Comparison of ENCODE assay signal across 28 cellular contexts in genomic region chr13:93765056-93765455, GRCh38.
DNase-seq lines count a peak whose midpoint lies in the region; ATAC-seq, FAIRE-seq and TF ChIP-seq lines count a peak whose summit lies in the region.
"Had no signal": no experiment of that assay in that cellular context is flagged by ENCODE, and none has a peak within 500 bp of the region (broad histone marks: within the 10 kb centered on the region; RNA-seq: fewer than 3 reads in every experiment).

No MANE protein-coding gene starts in this region.

- H3K27me3 Mint-ChIP-seq in astrocyte (ENCODE audit: low read depth, unreplicated experiment) (no peaks in the 10 kb centered on the region), mesothelial cell of epicardium (ENCODE audit: low read depth) (no peaks in the 10 kb centered on the region), GM23338 (ENCODE audit: insufficient read depth, low read depth, poor library complexity) (peaks cover 2% of the 10 kb centered on the region)
- H3K27me3 Mint-ChIP-seq: CD4-positive, alpha-beta T cell; CD8-positive, alpha-beta memory T cell had no signal

- H2AFZ ChIP-seq in astrocyte (ENCODE audit: low read depth, low read length) = no peak overlapping the region
- no peak overlapping the region for H2AFZ ChIP-seq in GM23338
- H2AFZ ChIP-seq: GM23248 had no signal

- H3K4me3 ChIP-seq in HEK293 (ENCODE audit: low read depth, low read length) = no peak overlapping the region
- H3K4me3 ChIP-seq in astrocyte (ENCODE audit: insufficient read depth, low read depth, low read length) = no peak overlapping the region
- H3K4me3 ChIP-seq in fibroblast of the aortic adventitia (ENCODE audit: low read depth, low read length) = no peak overlapping the region
- no peak overlapping the region for H3K4me3 ChIP-seq in right atrium auricular region
- no peak overlapping the region for H3K4me3 ChIP-seq in GM23338
- H3K4me3 ChIP-seq: A549; BLaER1 treated with 17β-estradiol and CSF1 and Interleukin-3, amounts not matched to agents 10 nM and 100 nM; GM12878; GM23248 had no signal

- no peak overlapping the region for H3K9ac ChIP-seq in astrocyte (ENCODE audit: low read length)
- H3K9ac ChIP-seq: BLaER1 treated with 17β-estradiol and CSF1 and Interleukin-3, amounts not matched to agents 10 nM and 100 nM; GM23248 had no signal

- H3K79me2 ChIP-seq in astrocyte (ENCODE audit: insufficient read depth, low read length) (no peaks in the 10 kb centered on the region), GM23338 (replicated peaks; ENCODE audit: insufficient read depth) (no peaks in the 10 kb centered on the region; the same call in 1 of the 2 replicates)

- peaks cover 12% of the 10 kb centered on the region for H3K4me1 Mint-ChIP-seq in astrocyte (ENCODE audit: low read depth, unreplicated experiment)
- peaks cover 31% of the 10 kb centered on the region for H3K4me1 Mint-ChIP-seq in mesothelial cell of epicardium
- H3K4me1 Mint-ChIP-seq in GM23338 = peaks cover 3% of the 10 kb centered on the region; the same call in 2 of the 3 replicates
- H3K4me1 Mint-ChIP-seq: CD14-positive monocyte; CD8-positive, alpha-beta memory T cell had no signal

- TF ChIP-seq CTCF in HEK293 (tag by site-specific recombination; IDR thresholded peaks at IDR 0.05) (no peak), astrocyte (IDR thresholded peaks at IDR 0.05; ENCODE audit: insufficient read depth, low read depth, low read length) (no peak), fibroblast of the aortic adventitia (IDR thresholded peaks at IDR 0.05; ENCODE audit: insufficient read depth, low read length) (no peak), mesothelial cell of epicardium (IDR thresholded peaks at IDR 0.05; ENCODE audit: unreplicated experiment) (no peak), right atrium auricular region (IDR thresholded peaks at IDR 0.05) (no peak), GM23338 (conservative IDR thresholded peaks at IDR 0.05; ENCODE audit: low read depth in 2 of 2) (no peak)

- no peak overlapping the region for H3K27ac ChIP-seq in HEK293 (ENCODE audit: extremely low read depth, low read depth, low read length)
- no peak overlapping the region for H3K27ac ChIP-seq in astrocyte (ENCODE audit: low read depth, low read length)
- H3K27ac ChIP-seq in right atrium auricular region = no peak overlapping the region
- no peak overlapping the region for H3K27ac ChIP-seq in GM23338 (ENCODE audit: low read depth)
- H3K27ac ChIP-seq: A549; BLaER1 treated with 17β-estradiol and CSF1 and Interleukin-3, amounts not matched to agents 10 nM and 100 nM; GM23248 had no signal

- DNase-seq in astrocyte (ENCODE audit: low read depth) = peak; percentile 31
- peak; percentile 69 for DNase-seq in fibroblast of the aortic adventitia (ENCODE audit: low read depth)
- DNase-seq in mesothelial cell of epicardium (ENCODE audit: low spot score in 2 of 2, unreplicated experiment in 2 of 2) = no peak
- no peak for DNase-seq in right atrium auricular region (ENCODE audit: low spot score)
- no peak for DNase-seq in foreskin melanocyte
- DNase-seq in hepatic stellate cell (ENCODE audit: low spot score) = no peak
- no peak for DNase-seq in GM23338 (ENCODE audit: low spot score)
- DNase-seq: 8988T; ACHN; AML-193; BE2C; CD4-positive, alpha-beta T cell; CD8-positive, alpha-beta memory T cell; DMS 273 treated with DMSO at 0.1 percent for 48 hours; DMS79; EL; GDM1; GM23248; H9; HFFc6 had no signal

- H3K9me2 ChIP-seq in GM23338 (ENCODE audit: insufficient read depth) = no peaks in the 10 kb centered on the region

- POLR2A ChIA-PET in HEK293 (lab: Yijun Ruan, JAX) = no interaction called here

- H3K36me3 ChIP-seq in HEK293 (ENCODE audit: control insufficient read depth in 2 of 2, insufficient read depth in 1 of 2, low read length in 2 of 2) (no peaks in the 10 kb centered on the region), astrocyte (ENCODE audit: insufficient read depth, low read length) (no peaks in the 10 kb centered on the region), right atrium auricular region (no peaks in the 10 kb centered on the region), GM23338 (ENCODE audit: insufficient read depth) (no peaks in the 10 kb centered on the region)
- H3K36me3 ChIP-seq: BE2C; BLaER1 treated with 17β-estradiol and CSF1 and Interleukin-3, amounts not matched to agents 10 nM and 100 nM had no signal

- no peaks in the 10 kb centered on the region for H3K27me3 ChIP-seq in astrocyte (ENCODE audit: insufficient read depth, low read length)
- no peaks in the 10 kb centered on the region for H3K27me3 ChIP-seq in right atrium auricular region
- no peaks in the 10 kb centered on the region for H3K27me3 ChIP-seq in GM23338 (ENCODE audit: insufficient read depth)
- H3K27me3 ChIP-seq: BE2C; BLaER1 treated with 17β-estradiol and CSF1 and Interleukin-3, amounts not matched to agents 10 nM and 100 nM had no signal

- H3K4me2 ChIP-seq in astrocyte (ENCODE audit: low read length) = no peak overlapping the region
- no peak overlapping the region for H3K4me2 ChIP-seq in GM23338
- H3K4me2 ChIP-seq: A549; BLaER1 treated with 17β-estradiol and CSF1 and Interleukin-3, amounts not matched to agents 10 nM and 100 nM had no signal

- H3K9me3 Mint-ChIP-seq in astrocyte (ENCODE audit: unreplicated experiment) (peaks cover 3% of the 10 kb centered on the region), mesothelial cell of epicardium (peaks cover 9% of the 10 kb centered on the region), GM23338 (peaks cover 22% of the 10 kb centered on the region)
- H3K9me3 Mint-ChIP-seq: CD4-positive, alpha-beta T cell; HFFc6 had no signal

- H3K4me3 Mint-ChIP-seq in astrocyte (ENCODE audit: unreplicated experiment) (no peak overlapping the region), mesothelial cell of epicardium (no peak overlapping the region), GM23338 (no peak overlapping the region)
- H3K4me3 Mint-ChIP-seq: CD14-positive monocyte; CD4-positive, alpha-beta T cell; CD8-positive, alpha-beta memory T cell; H9; HFFc6 had no signal

- H3F3A ChIP-seq in GM23338 (replicated peaks; ENCODE audit: low read depth) = no peaks in the 10 kb centered on the region

- H4K20me1 ChIP-seq in astrocyte (ENCODE audit: insufficient read depth, low read length) = no peaks in the 10 kb centered on the region
- H4K20me1 ChIP-seq in GM23338 (replicated peaks; ENCODE audit: insufficient read depth) = no peaks in the 10 kb centered on the region
- H4K20me1 ChIP-seq: BLaER1 treated with 17β-estradiol and CSF1 and Interleukin-3, amounts not matched to agents 10 nM and 100 nM had no signal

- no peak for ATAC-seq in GM23338
- ATAC-seq: A549, GM12878, HCT116 had no signal

- H3K4me1 ChIP-seq in HEK293 (ENCODE audit: control insufficient read depth, insufficient read depth, low read length) (no peaks in the 10 kb centered on the region), astrocyte (ENCODE audit: insufficient read depth, low read length) (no peaks in the 10 kb centered on the region), right atrium auricular region (peaks cover 0 to 13% of the 10 kb centered on the region in 2 donors), GM23338 (ENCODE audit: insufficient read depth) (0 out of 2 replicates have a peak, but pooled peaks cover 5% of the 10 kb centered on the region)
- H3K4me1 ChIP-seq: BE2C; BLaER1 treated with 17β-estradiol and CSF1 and Interleukin-3, amounts not matched to agents 10 nM and 100 nM had no signal

- H3K9me3 ChIP-seq in HEK293 (ENCODE audit: control insufficient read depth, insufficient read depth, low read depth, low read length) (no peaks in the 10 kb centered on the region), astrocyte (ENCODE audit: insufficient read depth, low read depth, low read length) (no peaks in the 10 kb centered on the region), right atrium auricular region (no peaks in the 10 kb centered on the region)
- H3K9me3 ChIP-seq: A549; BE2C; BLaER1 treated with 17β-estradiol and CSF1 and Interleukin-3, amounts not matched to agents 10 nM and 100 nM had no signal

- no peak for FAIRE-seq in astrocyte (lab: Jason Lieb, UNC)
- FAIRE-seq: A549, D721Med, GM12878, GM19239 had no signal

- H3K36me3 Mint-ChIP-seq in astrocyte (ENCODE audit: low read depth, unreplicated experiment) = peaks cover 2% of the 10 kb centered on the region
- H3K36me3 Mint-ChIP-seq in mesothelial cell of epicardium = peaks cover 6% of the 10 kb centered on the region
- peaks cover 19% of the 10 kb centered on the region; the same call in 2 of the 3 replicates for H3K36me3 Mint-ChIP-seq in GM23338 (ENCODE audit: low read depth)
- H3K36me3 Mint-ChIP-seq: CD14-positive monocyte; CD8-positive, alpha-beta memory T cell had no signal

- CTCF ChIA-PET in HEK293 (lab: Yijun Ruan, JAX) = no interaction called here

- H3K27ac Mint-ChIP-seq in astrocyte (ENCODE audit: unreplicated experiment) (no peak overlapping the region), mesothelial cell of epicardium (peak overlapping the region; percentile 25), GM23338 (no peak overlapping the region)
- H3K27ac Mint-ChIP-seq: CD14-positive monocyte; CD4-positive, alpha-beta T cell; CD8-positive, alpha-beta memory T cell; H9; HFFc6 had no signal

TF ChIP-seq in HEK293, 187 proteins besides CTCF, POLR2A, EP300 and RAD21:
- TF ChIP-seq TCF7L2 (IDR thresholded peaks at IDR 0.05; ENCODE audit: borderline replicate concordance, low read depth, low read length) (0 out of 2 replicates have a peak, but pooled peaks have one; percentile 15), ZBTB8A (tag by site-specific recombination; IDR thresholded peaks at IDR 0.05) (no peak)

TF ChIP-seq in GM23338, 12 proteins besides CTCF, POLR2A, EP300 and RAD21:
- TF ChIP-seq EZH2 (IDR thresholded peaks at IDR 0.05; ENCODE audit: low read depth, unreplicated experiment) = no peak
- TF ChIP-seq ZNF331 (CRISPR knock-in tag; IDR thresholded peaks at IDR 0.05; ENCODE audit: low read depth) = no peak
- TF ChIP-seq STAT1 (IDR thresholded peaks at IDR 0.05; ENCODE audit: unreplicated experiment) = no peak
- TF ChIP-seq EZH2phosphoT487 (IDR thresholded peaks at IDR 0.05; ENCODE audit: unreplicated experiment) = no peak
TF ChIP-seq in GM23338: peak in this region for 0.

Comparison
In these comparisons a context has a peak if more than half of its experiments do, and no peak if none do; other contexts are left out.
1. DNase-seq: peak in astrocyte (single experiment) and fibroblast of the aortic adventitia (single experiment); none in mesothelial cell of epicardium (0 of 2), right atrium auricular region (single experiment), foreskin melanocyte (single experiment), hepatic stellate cell (single experiment) and GM23338 (single experiment).